In the genomic region with DNA sequence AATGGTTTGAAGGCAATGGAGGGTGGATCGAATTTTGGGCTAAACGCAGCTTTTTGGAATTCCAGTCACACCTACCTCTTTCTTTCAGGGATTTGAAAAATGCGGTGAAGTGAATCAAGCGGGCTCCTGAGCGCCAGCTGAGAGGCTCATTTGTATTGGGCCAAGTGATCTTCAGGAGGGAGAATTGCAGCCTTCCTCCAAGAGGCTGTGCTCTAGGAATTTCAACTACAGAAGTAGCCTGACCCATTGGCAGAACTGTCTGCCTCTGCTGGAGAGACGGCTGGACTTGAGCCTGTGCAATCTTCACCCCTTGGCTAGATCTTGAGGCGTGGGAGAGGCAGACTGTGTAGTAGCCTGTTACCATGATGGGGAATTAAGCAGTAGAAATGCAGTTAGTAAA, we compare ENCODE assay signal across 12 cellular contexts. TPM values are rescaled to one million over a fixed set of nuclear protein-coding genes. Genes with fewer than 3 reads are reported as not detected.
DNase-seq lines count a peak whose midpoint lies in the region; ATAC-seq and TF ChIP-seq lines count a peak whose summit lies in the region.
"Had no signal": no experiment of that assay in that cellular context is flagged by ENCODE, and none has a peak within 500 bp of the region (broad histone marks: within the 10 kb centered on the region; RNA-seq: fewer than 3 reads in every experiment).

No MANE protein-coding gene starts in this region.

- 83 to 94% methylated on average over 7 of the region's 7 CpGs for WGBS in endodermal cell (ENCODE audit: insufficient coverage in 1 of 2, insufficient read length in 1 of 2), 2 experiments
- WGBS in trophoblast cell (ENCODE audit: extremely low coverage, insufficient coverage, insufficient read length), result no CpG with 5 or more reads among the region's 7 CpGs

- no peaks in the 10 kb centered on the region for H3K79me1 ChIP-seq in trophoblast cell (ENCODE audit: low read length)

- no peak overlapping the region for H2BK12ac ChIP-seq in trophoblast cell (ENCODE audit: low read length)

- H3K4me3 Mint-ChIP-seq in GM23338 (no peak overlapping the region), endodermal cell (no peak overlapping the region), type B pancreatic cell (no peak overlapping the region)
- H3K4me3 Mint-ChIP-seq: CD4-positive, alpha-beta memory T cell had no signal

- no peak overlapping the region for H3K18ac ChIP-seq in trophoblast cell (ENCODE audit: low read length)

- H3K4me1 Mint-ChIP-seq in GM23338 (peaks cover 5% of the 10 kb centered on the region; the same call in 1 of the 3 replicates), endodermal cell (no peaks in the 10 kb centered on the region), type B pancreatic cell (ENCODE audit: unreplicated experiment) (no peaks in the 10 kb centered on the region)
- H3K4me1 Mint-ChIP-seq: CD4-positive, alpha-beta memory T cell had no signal

- TF ChIP-seq CTCF in GM23338 (conservative IDR thresholded peaks at IDR 0.05; ENCODE audit: low read depth in 2 of 2) (no peak), endodermal cell (conservative IDR thresholded peaks at IDR 0.05) (no peak), left lung (IDR thresholded peaks at IDR 0.05) (no peak), type B pancreatic cell (conservative IDR thresholded peaks at IDR 0.05) (no peak)

- DNase-seq in GM23338 (ENCODE audit: low spot score) (peak; percentile 62), endodermal cell (peak; percentile 54), left lung (no peak), trophoblast cell (peak; percentile 42 to 73), type B pancreatic cell (ENCODE audit: extremely low spot score, unreplicated experiment) (no peak), HuH-7 (ENCODE audit: low spot score) (no peak), H4 (ENCODE audit: low spot score) (no peak)
- DNase-seq: BE2C; CD4-positive, alpha-beta memory T cell; DMS79 had no signal

- no peaks in the 10 kb centered on the region for H3K36me3 Mint-ChIP-seq in GM23338 (ENCODE audit: low read depth)
- no peaks in the 10 kb centered on the region for H3K36me3 Mint-ChIP-seq in endodermal cell (ENCODE audit: low read depth)
- H3K36me3 Mint-ChIP-seq in type B pancreatic cell, result peaks cover 8% of the 10 kb centered on the region
- H3K36me3 Mint-ChIP-seq: CD4-positive, alpha-beta memory T cell had no signal

- H3K9me3 Mint-ChIP-seq in GM23338, result peaks cover 3% of the 10 kb centered on the region; the same call in 2 of the 3 replicates
- H3K9me3 Mint-ChIP-seq in endodermal cell, result no peaks in the 10 kb centered on the region
- H3K9me3 Mint-ChIP-seq in type B pancreatic cell, result no peaks in the 10 kb centered on the region

- H3K27me3 Mint-ChIP-seq in GM23338 (ENCODE audit: insufficient read depth, low read depth, poor library complexity) (peaks cover 15% of the 10 kb centered on the region), endodermal cell (ENCODE audit: insufficient read depth) (peaks cover 18% of the 10 kb centered on the region), type B pancreatic cell (peaks cover 11% of the 10 kb centered on the region)

- ATAC-seq in GM23338, result peak; percentile 50
- ATAC-seq in left lung, result peak; percentile 27
- no peak for ATAC-seq in HG03039 (IDR thresholded peaks at IDR 0.05; ENCODE audit: unreplicated experiment)

- H3K14ac ChIP-seq in trophoblast cell (ENCODE audit: low read length), result no peak overlapping the region

- peaks cover 4% of the 10 kb centered on the region for H3K27me3 ChIP-seq in GM23338 (ENCODE audit: insufficient read depth)
- H3K27me3 ChIP-seq in endodermal cell (ENCODE audit: control insufficient read depth, insufficient read depth, low read length, poor library complexity, severe bottlenecking), result peaks cover 8% of the 10 kb centered on the region
- peaks cover 0 to 9% of the 10 kb centered on the region in 2 donors for H3K27me3 ChIP-seq in left lung
- no peaks in the 10 kb centered on the region for H3K27me3 ChIP-seq in trophoblast cell (ENCODE audit: insufficient read depth, low read length)
- H3K27me3 ChIP-seq: BE2C had no signal

- H2BK120ac ChIP-seq in trophoblast cell (ENCODE audit: insufficient read depth, low read length, poor library complexity), result no peak overlapping the region

- no peak overlapping the region for H2AK5ac ChIP-seq in trophoblast cell (ENCODE audit: low read length)

- no peaks in the 10 kb centered on the region; the same call in 1 of the 2 replicates for H3K4me1 ChIP-seq in GM23338 (ENCODE audit: insufficient read depth)
- no peaks in the 10 kb centered on the region for H3K4me1 ChIP-seq in endodermal cell (ENCODE audit: control insufficient read depth, insufficient read depth, low read length)
- H3K4me1 ChIP-seq in left lung, result no peaks in the 10 kb centered on the region
- no peaks in the 10 kb centered on the region for H3K4me1 ChIP-seq in trophoblast cell (ENCODE audit: control insufficient read depth in 1 of 2, insufficient read depth in 2 of 2, low read length in 2 of 2)
- H3K4me1 ChIP-seq: BE2C had no signal

- no peak overlapping the region for H3K4me2 ChIP-seq in GM23338
- H3K4me2 ChIP-seq in trophoblast cell (ENCODE audit: low read length), result no peak overlapping the region

- H3K79me2 ChIP-seq in GM23338 (replicated peaks; ENCODE audit: insufficient read depth), result no peaks in the 10 kb centered on the region
- no peaks in the 10 kb centered on the region for H3K79me2 ChIP-seq in trophoblast cell (ENCODE audit: control insufficient read depth, insufficient read depth, low read length, poor library complexity)

- no peak overlapping the region for H3K4ac ChIP-seq in trophoblast cell (ENCODE audit: low read depth, low read length)

- H3K36me3 ChIP-seq in GM23338 (ENCODE audit: insufficient read depth), result no peaks in the 10 kb centered on the region
- no peaks in the 10 kb centered on the region for H3K36me3 ChIP-seq in endodermal cell (ENCODE audit: control insufficient read depth, insufficient read depth, low read length)
- no peaks in the 10 kb centered on the region for H3K36me3 ChIP-seq in left lung
- H3K36me3 ChIP-seq in trophoblast cell (ENCODE audit: control insufficient read depth in 1 of 2, insufficient read depth in 2 of 2, low read length in 2 of 2), result peaks cover 0 to 4% of the 10 kb centered on the region in 2 experiments
- H3K36me3 ChIP-seq: BE2C had no signal

- no peaks in the 10 kb centered on the region for H4K20me1 ChIP-seq in GM23338 (replicated peaks; ENCODE audit: insufficient read depth)

- 0 out of 2 replicates have a peak overlapping the region, but pooled peaks have one; percentile 77 for H3K27ac ChIP-seq in GM23338 (ENCODE audit: low read depth)
- H3K27ac ChIP-seq in endodermal cell (ENCODE audit: low read depth, low read length), result no peak overlapping the region
- no peak overlapping the region for H3K27ac ChIP-seq in left lung
- H3K27ac ChIP-seq in trophoblast cell (ENCODE audit: low read depth, low read length), result no peak overlapping the region
- H3K27ac ChIP-seq: C4-2B had no signal

- H3F3A ChIP-seq in GM23338 (replicated peaks; ENCODE audit: low read depth), result 0 out of 2 replicates have a peak, but pooled peaks cover 4% of the 10 kb centered on the region

- H3K9me2 ChIP-seq in GM23338 (ENCODE audit: insufficient read depth), result no peaks in the 10 kb centered on the region

- H3K4me3 ChIP-seq in GM23338 (no peak overlapping the region), endodermal cell (ENCODE audit: low read length) (no peak overlapping the region), left lung (no peak overlapping the region), trophoblast cell (ENCODE audit: low read depth, low read length) (no peak overlapping the region)

- H3K9ac ChIP-seq in endodermal cell (ENCODE audit: extremely low read depth, low read length, poor library complexity, severe bottlenecking) (no peak overlapping the region), trophoblast cell (ENCODE audit: low read length) (no peak overlapping the region)

- H4K12ac ChIP-seq in trophoblast cell (ENCODE audit: low read depth, low read length), result no peak overlapping the region

- no peak overlapping the region for H2BK5ac ChIP-seq in trophoblast cell (ENCODE audit: low read depth, low read length, poor library complexity)

- no peaks in the 10 kb centered on the region for H3K9me3 ChIP-seq in endodermal cell (ENCODE audit: control insufficient read depth, low read length)
- no peaks in the 10 kb centered on the region for H3K9me3 ChIP-seq in left lung
- H3K9me3 ChIP-seq in trophoblast cell (ENCODE audit: insufficient read depth, low read depth, low read length), result no peaks in the 10 kb centered on the region
- H3K9me3 ChIP-seq: BE2C had no signal

- H4K8ac ChIP-seq in trophoblast cell (ENCODE audit: low read depth, low read length), result no peak overlapping the region

- no peak overlapping the region for H4K91ac ChIP-seq in trophoblast cell (ENCODE audit: low read depth, low read length)

- intact Hi-C loops in left lung (cut with DNase I), result no loop called here

- H3K23ac ChIP-seq in trophoblast cell (ENCODE audit: low read length), result no peak overlapping the region

- no peak overlapping the region for H2AFZ ChIP-seq in GM23338
- no peak overlapping the region for H2AFZ ChIP-seq in trophoblast cell (ENCODE audit: insufficient read depth, low read length, poor library complexity)

- H3K27ac Mint-ChIP-seq in GM23338 (no peak overlapping the region; the same call in 1 of the 2 replicates), endodermal cell (no peak overlapping the region), type B pancreatic cell (no peak overlapping the region)
- H3K27ac Mint-ChIP-seq: CD4-positive, alpha-beta memory T cell had no signal

TF ChIP-seq in GM23338, 12 proteins besides CTCF, POLR2A, EP300 and RAD21 (continues in another document):
- no peak for TF ChIP-seq EZH2 (IDR thresholded peaks at IDR 0.05; ENCODE audit: low read depth, unreplicated experiment)
- TF ChIP-seq, protein P1, sequence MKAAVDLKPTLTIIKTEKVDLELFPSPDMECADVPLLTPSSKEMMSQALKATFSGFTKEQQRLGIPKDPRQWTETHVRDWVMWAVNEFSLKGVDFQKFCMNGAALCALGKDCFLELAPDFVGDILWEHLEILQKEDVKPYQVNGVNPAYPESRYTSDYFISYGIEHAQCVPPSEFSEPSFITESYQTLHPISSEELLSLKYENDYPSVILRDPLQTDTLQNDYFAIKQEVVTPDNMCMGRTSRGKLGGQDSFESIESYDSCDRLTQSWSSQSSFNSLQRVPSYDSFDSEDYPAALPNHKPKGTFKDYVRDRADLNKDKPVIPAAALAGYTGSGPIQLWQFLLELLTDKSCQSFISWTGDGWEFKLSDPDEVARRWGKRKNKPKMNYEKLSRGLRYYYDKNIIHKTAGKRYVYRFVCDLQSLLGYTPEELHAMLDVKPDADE (IDR thresholded peaks at IDR 0.05), result no peak

RNA-seq across cellular contexts. Expression of a gene that starts 5.7 kb away (rescaled TPM):
- 24.4 and 27.8 TPM in 2 replicates for total RNA-seq in GM23338 (2014; rRNA removed; shearing (Covaris generic))
- 13.0 and 14.2 TPM in 2 replicates for polyA plus RNA-seq in GM23338 (2016; fragmentation: Nextera tagmentation; extraction: Ambion mirVana)
- total RNA-seq in endodermal cell (10 to 100 TPM; 15.7 to 17.5 TPM), left lung (1 to 10 TPM; 6.9 to 7.8 TPM), type B pancreatic cell (ENCODE audit: low replicate concordance) (11.5 and 13.5 TPM in 2 replicates)
- polyA plus RNA-seq in endodermal cell (2013, experiment 1 of 2), result 19.0 TPM
- polyA plus RNA-seq in endodermal cell (2013, experiment 2 of 2), result 18.6 TPM
- 4.8 and 5.4 TPM in 2 replicates for polyA plus RNA-seq in trophoblast cell (2013)
- 3.4 and 5.7 TPM in 2 replicates for total RNA-seq in H4 (2014; rRNA removed; shearing (Covaris generic))

Comparison
In these comparisons a context has a peak if more than half of its experiments do, and no peak if none do; other contexts are left out.
1. DNase-seq: peak in GM23338 (single experiment), endodermal cell (single experiment) and trophoblast cell (2 of 2); none in left lung (0 of 2), type B pancreatic cell (single experiment), HuH-7 (single experiment) and H4 (single experiment).